21 cellular contexts compared by ENCODE assay signal in genomic region chr5:108793207-108793606, GRCh38.
"Had no signal": no experiment of that assay in that cellular context is flagged by ENCODE, and none has a peak within 500 bp of the region (broad histone marks: within the 10 kb centered on the region; RNA-seq: fewer than 3 reads in every experiment).

No MANE protein-coding gene starts in this region.

- H3K27ac ChIP-seq: SJCRH30, SK-N-MC had no signal

- DNase-seq: Karpas-422, KG1, MM.1S, NCI-H1048, NCI-H1105, NCI-H1417, NCI-H1436 treated with DMSO at 0.1 percent for 48 hours, NCI-H1694, NCI-H187 treated with DMSO at 0.1 percent for 48 hours, NCI-H2029 treated with DMSO at 0.1 percent for 48 hours, NCI-H2171 treated with DMSO at 0.1 percent for 48 hours, NCI-H345, NCI-H524, NCI-H526 treated with DMSO at 0.1 percent for 48 hours, NCI-H748 treated with DMSO at 0.1 percent for 48 hours, SHP77 treated with DMSO at 0.1 percent for 48 hours, SJCRH30, T-helper 1 cell had no signal

- ATAC-seq: Panc1, Right ventricle myocardium inferior had no signal

- H3K27me3 ChIP-seq: SJCRH30 had no signal

- H3K4me3 ChIP-seq: SJCRH30, SK-N-MC had no signal

- H3K4me1 ChIP-seq: SJCRH30 had no signal

- H3K9me3 ChIP-seq: SJCRH30 had no signal
